Comparison of ENCODE assay signal across 11 cellular contexts in genomic region chr2:42116195-42117181, GRCh38. TPM values are rescaled to one million over a fixed set of nuclear protein-coding genes. Genes with fewer than 3 reads are reported as not detected.
DNase-seq lines count a peak whose midpoint lies in the region; ATAC-seq and TF ChIP-seq lines count a peak whose summit lies in the region.
"Had no signal": no experiment of that assay in that cellular context is flagged by ENCODE, and none has a peak within 500 bp of the region (broad histone marks: within the 10 kb centered on the region; RNA-seq: fewer than 3 reads in every experiment).

No MANE protein-coding gene starts in this region.

- no peaks in the 10 kb centered on the region for H4K20me1 ChIP-seq in KMS-11 (ENCODE audit: insufficient read depth)

- intact Hi-C loops in body of pancreas (cut with DNase I), result no loop called here
- intact Hi-C loops in left colon (cut with DNase I, micrococcal nuclease), result no loop called here

- H3K36me3 ChIP-seq in KMS-11 (ENCODE audit: insufficient read depth), result no peaks in the 10 kb centered on the region
- H3K36me3 ChIP-seq in body of pancreas (replicated peaks in 1 of 2; ENCODE audit: insufficient read depth in 1 of 2, low read depth in 2 of 2), result no peaks in the 10 kb centered on the region
- no peaks in the 10 kb centered on the region for H3K36me3 ChIP-seq in liver (ENCODE audit: control insufficient read depth in 4 of 4, insufficient read depth in 3 of 4, low read depth in 1 of 4, low read length in 3 of 4)
- H3K36me3 ChIP-seq: stomach had no signal

- TF ChIP-seq CTCF in KMS-11 (conservative IDR thresholded peaks at IDR 0.05; ENCODE audit: low read depth, low read length) (no peak), body of pancreas (IDR thresholded peaks at IDR 0.05) (no peak), liver (IDR thresholded peaks at IDR 0.05; ENCODE audit: low read depth, low read length, missing input control) (no peak)

- no peak for DNase-seq in body of pancreas
- DNase-seq in effector CD8-positive, alpha-beta T cell (lab: John Stamatoyannopoulos, UW), result no peak
- DNase-seq in left colon, result no peak
- DNase-seq in LoVo (ENCODE audit: low spot score), result no peak
- no peak for DNase-seq in stimulated activated effector memory CD8-positive, alpha-beta T cell treated with anti-CD3 and anti-CD28 coated beads, Interleukin-12 subunit alpha, Interleukin-12 subunit beta, amount 100 ng/mL, for 72 hours (ENCODE audit: low spot score in 2 of 2)
- DNase-seq: activated T-cell treated with anti-CD3 and anti-CD28 coated beads for 4 hours, Caco-2, right cardiac atrium, stomach had no signal

- H3K4me3 ChIP-seq in KMS-11 (IDR thresholded peaks at IDR 0.05; ENCODE audit: insufficient read depth, low read depth, low read length), result no peak overlapping the region
- no peak overlapping the region for H3K4me3 ChIP-seq in body of pancreas
- H3K4me3 ChIP-seq in liver (ENCODE audit: low read depth in 1 of 3, low read length in 3 of 3), result no peak overlapping the region
- H3K4me3 ChIP-seq: stomach had no signal

- H3K27ac ChIP-seq in KMS-11 (peak overlapping the region; percentile 70; the same call in 1 of the 2 replicates), body of pancreas (no peak overlapping the region), liver (ENCODE audit: low read depth in 1 of 2, low read length in 2 of 2) (peak overlapping the region; percentile 88 to 89)

- peak overlapping the region; percentile 58; the same call in 1 of the 2 replicates for H3K4me2 ChIP-seq in KMS-11

- peak; percentile 55 to 66 for TF ChIP-seq RAD21 in liver (IDR thresholded peaks at IDR 0.05)

- H3K4me1 Mint-ChIP-seq in stimulated activated effector memory CD8-positive, alpha-beta T cell treated with anti-CD3 and anti-CD28 coated beads, Interleukin-12 subunit alpha, Interleukin-12 subunit beta, amount 100 ng/mL, for 72 hours, result peaks cover 34% of the 10 kb centered on the region

- H3K9me3 ChIP-seq in body of pancreas, result no peaks in the 10 kb centered on the region
- H3K9me3 ChIP-seq in liver (ENCODE audit: control insufficient read depth in 4 of 4, low read length in 3 of 4), result no peaks in the 10 kb centered on the region
- H3K9me3 ChIP-seq: stomach had no signal

- ATAC-seq in body of pancreas, result peak; percentile 21
- no peak for ATAC-seq in left colon
- no peak for ATAC-seq in stimulated activated effector memory CD8-positive, alpha-beta T cell treated with anti-CD3 and anti-CD28 coated beads, Interleukin-12 subunit alpha, Interleukin-12 subunit beta, amount 100 ng/mL, for 72 hours

- H3K36me3 Mint-ChIP-seq in stimulated activated effector memory CD8-positive, alpha-beta T cell treated with anti-CD3 and anti-CD28 coated beads, Interleukin-12 subunit alpha, Interleukin-12 subunit beta, amount 100 ng/mL, for 72 hours, result no peaks in the 10 kb centered on the region

- H3K4me1 ChIP-seq in KMS-11 (ENCODE audit: low read depth, poor library complexity, severe bottlenecking), result peaks cover 67% of the 10 kb centered on the region
- no peaks in the 10 kb centered on the region for H3K4me1 ChIP-seq in body of pancreas
- H3K4me1 ChIP-seq in liver (ENCODE audit: control insufficient read depth in 4 of 4, insufficient read depth in 4 of 4, low read length in 3 of 4), result peaks cover 11 to 30% (median 20%) of the 10 kb centered on the region in 4 donors

- H3K4me3 Mint-ChIP-seq in stimulated activated effector memory CD8-positive, alpha-beta T cell treated with anti-CD3 and anti-CD28 coated beads, Interleukin-12 subunit alpha, Interleukin-12 subunit beta, amount 100 ng/mL, for 72 hours, result no peak overlapping the region

- no peak for TF ChIP-seq POLR2A in body of pancreas (IDR thresholded peaks at IDR 0.05)

- H3K27ac Mint-ChIP-seq in stimulated activated effector memory CD8-positive, alpha-beta T cell treated with anti-CD3 and anti-CD28 coated beads, Interleukin-12 subunit alpha, Interleukin-12 subunit beta, amount 100 ng/mL, for 72 hours, result no peak overlapping the region

- 53 to 68% methylated on average over 5 of the region's 5 CpGs for WGBS in body of pancreas, 2 donors
- 40% methylated on average over 5 of the region's 5 CpGs for WGBS in liver

- no peaks in the 10 kb centered on the region for H3K27me3 ChIP-seq in KMS-11 (ENCODE audit: insufficient read depth, low read depth)
- no peaks in the 10 kb centered on the region for H3K27me3 ChIP-seq in body of pancreas
- no peaks in the 10 kb centered on the region for H3K27me3 ChIP-seq in liver (ENCODE audit: control insufficient read depth in 4 of 4, insufficient read depth in 4 of 4, low read length in 3 of 4)
- H3K27me3 ChIP-seq: stomach had no signal

- H3K79me2 ChIP-seq in KMS-11 (ENCODE audit: insufficient read depth, low read depth), result no peaks in the 10 kb centered on the region

- H3K9me3 Mint-ChIP-seq in stimulated activated effector memory CD8-positive, alpha-beta T cell treated with anti-CD3 and anti-CD28 coated beads, Interleukin-12 subunit alpha, Interleukin-12 subunit beta, amount 100 ng/mL, for 72 hours, result peaks cover under 1% of the 10 kb centered on the region

- no peak overlapping the region for H2AFZ ChIP-seq in KMS-11 (ENCODE audit: low read depth)

- H3K9ac ChIP-seq in KMS-11 (no peak overlapping the region), liver (ENCODE audit: low read depth in 1 of 2, low read length in 2 of 2) (peak overlapping the region; percentile 62 to 70)

TF ChIP-seq in liver, 16 proteins besides CTCF, POLR2A, EP300 and RAD21:
- TF ChIP-seq SP1 (IDR thresholded peaks at IDR 0.05) (peak; percentile 85), REST (IDR thresholded peaks at IDR 0.05) (peak; percentile 77), ZBTB33 (IDR thresholded peaks at IDR 0.05) (peak; percentile 91), JUND (IDR thresholded peaks at IDR 0.05) (peak in 1 of 2 donors; percentile 90), RXRA (IDR thresholded peaks at IDR 0.05) (peak; percentile 70 to 85), TAF1 (conservative IDR thresholded peaks at IDR 0.05) (peak; percentile 24), FOXA2 (IDR thresholded peaks at IDR 0.05) (peak; percentile 73), HNF4G (IDR thresholded peaks at IDR 0.05) (peak; percentile 50), GABPA (IDR thresholded peaks at IDR 0.05 in 1 of 2, conservative IDR thresholded peaks at IDR 0.05 in 1 of 2) (peak in 1 of 2 donors; percentile 39), FOXA1 (IDR thresholded peaks at IDR 0.05) (no peak), HNF4A (conservative IDR thresholded peaks at IDR 0.05) (peak; percentile 89 to 90), ATF3 (IDR thresholded peaks at IDR 0.05) (no peak), NR2F2 (IDR thresholded peaks at IDR 0.05) (no peak), EGR1 (IDR thresholded peaks at IDR 0.05; ENCODE audit: low read depth in 2 of 2) (peak in 1 of 2 donors; percentile 26), YY1 (IDR thresholded peaks at IDR 0.05) (peak; percentile 74)
- TF ChIP-seq, protein P1, sequence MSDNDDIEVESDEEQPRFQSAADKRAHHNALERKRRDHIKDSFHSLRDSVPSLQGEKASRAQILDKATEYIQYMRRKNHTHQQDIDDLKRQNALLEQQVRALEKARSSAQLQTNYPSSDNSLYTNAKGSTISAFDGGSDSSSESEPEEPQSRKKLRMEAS (IDR thresholded peaks at IDR 0.05), result peak; percentile 17

RNA-seq across cellular contexts. Expression of gene EML4, which starts 52.7 kb away (rescaled TPM):
- total RNA-seq in body of pancreas, result 10 to 100 TPM; 37.4 to 39.9 TPM
- 10 to 100 TPM; 34.5 to 49.6 TPM for total RNA-seq in liver
- polyA plus RNA-seq in liver, result 10 to 100 TPM; 12.8 to 35.1 TPM
- total RNA-seq in left colon, result 10 to 100 TPM; 68.2 to 76.5 TPM

Comparison
In these comparisons a context has a peak if more than half of its experiments do, and no peak if none do; other contexts are left out.
1. H3K27ac ChIP-seq: peak in KMS-11 (single experiment) and liver (2 of 2); none in body of pancreas (0 of 4).